19 cellular contexts compared by ENCODE assay signal in genomic region chr12:84069079-84069661, GRCh38.
DNase-seq lines count a peak whose midpoint lies in the region; ATAC-seq and TF ChIP-seq lines count a peak whose summit lies in the region.
"Had no signal": no experiment of that assay in that cellular context is flagged by ENCODE, and none has a peak within 500 bp of the region (broad histone marks: within the 10 kb centered on the region; RNA-seq: fewer than 3 reads in every experiment).

No MANE protein-coding gene starts in this region.

- H3K4me3 ChIP-seq in fibroblast of mammary gland (ENCODE audit: control insufficient read depth, low read depth, low read length): no peak overlapping the region
- H3K4me3 ChIP-seq: BLaER1, K562, MG63, SJSA1 had no signal

- no peak for ATAC-seq in HG03469 (IDR thresholded peaks at IDR 0.05; ENCODE audit: unreplicated experiment)
- ATAC-seq: K562 had no signal

- H3K27me3 Mint-ChIP-seq in HFFc6 (ENCODE audit: insufficient read depth) (no peaks in the 10 kb centered on the region), nephron (ENCODE audit: low read depth) (no peaks in the 10 kb centered on the region)
- H3K27me3 Mint-ChIP-seq: CD4-positive, alpha-beta T cell had no signal

- TF ChIP-seq CTCF in HFFc6 (IDR thresholded peaks at IDR 0.05) (no peak), fibroblast of mammary gland (conservative IDR thresholded peaks at IDR 0.05; ENCODE audit: control insufficient read depth, insufficient read depth, low read depth, low read length) (no peak), nephron (IDR thresholded peaks at IDR 0.05; ENCODE audit: unreplicated experiment in 3 of 3) (no peak)

- peaks cover 40% of the 10 kb centered on the region for H3K4me1 Mint-ChIP-seq in HFFc6 (ENCODE audit: low read depth)
- peaks cover 21% of the 10 kb centered on the region for H3K4me1 Mint-ChIP-seq in nephron

- DNase-seq in HFFc6: no peak
- DNase-seq in SK-N-DZ (ENCODE audit: low spot score): peak; percentile 50
- DNase-seq in fibroblast of mammary gland (ENCODE audit: low read depth): peak; percentile 30
- DNase-seq in effector CD4-positive, alpha-beta T cell: no peak
- no peak for DNase-seq in pons (ENCODE audit: low spot score)
- DNase-seq: CD4-positive, alpha-beta T cell; COR-L47; DMS 273 treated with DMSO at 0.1 percent for 48 hours; DND-41; GOT3; MG63; NCI-H1417 treated with DMSO at 0.1 percent for 48 hours; NCI-H1930; NCI-H748 treated with DMSO at 0.1 percent for 48 hours had no signal

- H3K9me3 Mint-ChIP-seq in HFFc6: no peaks in the 10 kb centered on the region
- no peaks in the 10 kb centered on the region for H3K9me3 Mint-ChIP-seq in nephron

- peaks cover 5% of the 10 kb centered on the region; the same call in 1 of the 2 replicates for H3K36me3 Mint-ChIP-seq in HFFc6 (ENCODE audit: low read depth)
- no peaks in the 10 kb centered on the region for H3K36me3 Mint-ChIP-seq in nephron (ENCODE audit: low read depth)

- H3K4me3 Mint-ChIP-seq in HFFc6 (peak overlapping the region; percentile 70), nephron (no peak overlapping the region)
- H3K4me3 Mint-ChIP-seq: CD4-positive, alpha-beta T cell had no signal

- H3K27ac Mint-ChIP-seq in HFFc6 (peak overlapping the region; percentile 64), nephron (peak overlapping the region; percentile 16 to 84 (median 56))
- H3K27ac Mint-ChIP-seq: CD4-positive, alpha-beta T cell had no signal

Comparison
In these comparisons a context has a peak if more than half of its experiments do, and no peak if none do; other contexts are left out.
1. DNase-seq: peak in SK-N-DZ (single experiment) and fibroblast of mammary gland (single experiment); none in HFFc6 (single experiment), effector CD4-positive, alpha-beta T cell (single experiment) and pons (single experiment).